Comparison of ENCODE assay signal across 8 cellular contexts in genomic region chr5:56270568-56271392, GRCh38. TPM values are rescaled to one million over a fixed set of nuclear protein-coding genes. Genes with fewer than 3 reads are reported as not detected.
DNase-seq lines count a peak whose midpoint lies in the region; ATAC-seq and TF ChIP-seq lines count a peak whose summit lies in the region.

No MANE protein-coding gene starts in this region.

- no peaks in the 10 kb centered on the region for H4K20me1 ChIP-seq in neural progenitor cell (ENCODE audit: low read depth)

- no peaks in the 10 kb centered on the region for H3F3A ChIP-seq in neural progenitor cell (ENCODE audit: low read depth)

- H3K27me3 Mint-ChIP-seq in activated T-cell treated with anti-CD3 and anti-CD28 coated beads, Interleukin-2, amount 50 U/mL, for 72 hours (ENCODE audit: low read depth) = peaks cover 7% of the 10 kb centered on the region
- peaks cover 4% of the 10 kb centered on the region for H3K27me3 Mint-ChIP-seq in neural progenitor cell (ENCODE audit: insufficient read depth, low read depth)

- H3K4me1 ChIP-seq in neural progenitor cell = no peaks in the 10 kb centered on the region

- peak overlapping the region; percentile 31 for H3K27ac Mint-ChIP-seq in activated T-cell treated with anti-CD3 and anti-CD28 coated beads, Interleukin-2, amount 50 U/mL, for 72 hours
- H3K27ac Mint-ChIP-seq in neural progenitor cell = no peak overlapping the region

- DNase-seq in DMS53 (lab: John Stamatoyannopoulos, UW) (peak; percentile 90), RPMI7951 (ENCODE audit: low read depth) (peak; percentile 86), fibroblast of mammary gland (ENCODE audit: low read depth) (peak; percentile 80), neural progenitor cell (ENCODE audit: low spot score) (peak; percentile 89), stromal cell of bone marrow (ENCODE audit: low read depth) (peak; percentile 60)
- DNase-seq in activated T-cell treated with anti-CD3 and anti-CD28 coated beads, Interleukin-2, amount 50 U/mL, for 72 hours = peak; percentile 78 to 83

- no peak overlapping the region for H3K4me2 ChIP-seq in neural progenitor cell

- no peak overlapping the region for H3K4me3 ChIP-seq in fibroblast of mammary gland (ENCODE audit: control insufficient read depth, low read depth, low read length)
- no peak overlapping the region for H3K4me3 ChIP-seq in neural progenitor cell

- peak; percentile 86 for ATAC-seq in GM21576 (IDR thresholded peaks at IDR 0.05; ENCODE audit: unreplicated experiment)
- ATAC-seq in activated T-cell treated with anti-CD3 and anti-CD28 coated beads, Interleukin-2, amount 50 U/mL, for 72 hours (replicated peaks in 1 of 2) = peak; percentile 95 to 98

- TF ChIP-seq RAD21 in Ishikawa (IDR thresholded peaks at IDR 0.05; ENCODE audit: low read depth) = peak; percentile 100

- H3K36me3 ChIP-seq in neural progenitor cell = no peaks in the 10 kb centered on the region

- H3K4me3 Mint-ChIP-seq in activated T-cell treated with anti-CD3 and anti-CD28 coated beads, Interleukin-2, amount 50 U/mL, for 72 hours = peak overlapping the region; percentile 48 to 52
- no peak overlapping the region for H3K4me3 Mint-ChIP-seq in neural progenitor cell

- H3K9me3 ChIP-seq in neural progenitor cell (ENCODE audit: low read depth) = no peaks in the 10 kb centered on the region

- H3K27ac ChIP-seq in neural progenitor cell = no peak overlapping the region

- no peaks in the 10 kb centered on the region for H3K9me3 Mint-ChIP-seq in activated T-cell treated with anti-CD3 and anti-CD28 coated beads, Interleukin-2, amount 50 U/mL, for 72 hours
- no peaks in the 10 kb centered on the region for H3K9me3 Mint-ChIP-seq in neural progenitor cell

- no peak overlapping the region for H2AFZ ChIP-seq in neural progenitor cell (replicated peaks)

- no peaks in the 10 kb centered on the region for H3K79me2 ChIP-seq in neural progenitor cell (ENCODE audit: low read depth)

- no peak for TF ChIP-seq EP300 in Ishikawa (IDR thresholded peaks at IDR 0.05; ENCODE audit: borderline replicate concordance)

- H3K9ac ChIP-seq in neural progenitor cell = no peak overlapping the region

- H3K4me1 Mint-ChIP-seq in activated T-cell treated with anti-CD3 and anti-CD28 coated beads, Interleukin-2, amount 50 U/mL, for 72 hours (ENCODE audit: low read depth) = peaks cover 25% of the 10 kb centered on the region
- H3K4me1 Mint-ChIP-seq in neural progenitor cell = peaks cover 4% of the 10 kb centered on the region

- H3K36me3 Mint-ChIP-seq in activated T-cell treated with anti-CD3 and anti-CD28 coated beads, Interleukin-2, amount 50 U/mL, for 72 hours (ENCODE audit: insufficient read depth in 2 of 2) = no peaks in the 10 kb centered on the region
- no peaks in the 10 kb centered on the region for H3K36me3 Mint-ChIP-seq in neural progenitor cell

- peak; percentile 100 for TF ChIP-seq CTCF in fibroblast of mammary gland (conservative IDR thresholded peaks at IDR 0.05; ENCODE audit: control insufficient read depth, insufficient read depth, low read depth, low read length)
- peak; percentile 87 for TF ChIP-seq CTCF in neural progenitor cell (IDR thresholded peaks at IDR 0.05)

- H3K27me3 ChIP-seq in neural progenitor cell = no peaks in the 10 kb centered on the region

TF ChIP-seq in Ishikawa, 13 proteins besides CTCF, POLR2A, EP300 and RAD21:
- TF ChIP-seq, protein P1, sequence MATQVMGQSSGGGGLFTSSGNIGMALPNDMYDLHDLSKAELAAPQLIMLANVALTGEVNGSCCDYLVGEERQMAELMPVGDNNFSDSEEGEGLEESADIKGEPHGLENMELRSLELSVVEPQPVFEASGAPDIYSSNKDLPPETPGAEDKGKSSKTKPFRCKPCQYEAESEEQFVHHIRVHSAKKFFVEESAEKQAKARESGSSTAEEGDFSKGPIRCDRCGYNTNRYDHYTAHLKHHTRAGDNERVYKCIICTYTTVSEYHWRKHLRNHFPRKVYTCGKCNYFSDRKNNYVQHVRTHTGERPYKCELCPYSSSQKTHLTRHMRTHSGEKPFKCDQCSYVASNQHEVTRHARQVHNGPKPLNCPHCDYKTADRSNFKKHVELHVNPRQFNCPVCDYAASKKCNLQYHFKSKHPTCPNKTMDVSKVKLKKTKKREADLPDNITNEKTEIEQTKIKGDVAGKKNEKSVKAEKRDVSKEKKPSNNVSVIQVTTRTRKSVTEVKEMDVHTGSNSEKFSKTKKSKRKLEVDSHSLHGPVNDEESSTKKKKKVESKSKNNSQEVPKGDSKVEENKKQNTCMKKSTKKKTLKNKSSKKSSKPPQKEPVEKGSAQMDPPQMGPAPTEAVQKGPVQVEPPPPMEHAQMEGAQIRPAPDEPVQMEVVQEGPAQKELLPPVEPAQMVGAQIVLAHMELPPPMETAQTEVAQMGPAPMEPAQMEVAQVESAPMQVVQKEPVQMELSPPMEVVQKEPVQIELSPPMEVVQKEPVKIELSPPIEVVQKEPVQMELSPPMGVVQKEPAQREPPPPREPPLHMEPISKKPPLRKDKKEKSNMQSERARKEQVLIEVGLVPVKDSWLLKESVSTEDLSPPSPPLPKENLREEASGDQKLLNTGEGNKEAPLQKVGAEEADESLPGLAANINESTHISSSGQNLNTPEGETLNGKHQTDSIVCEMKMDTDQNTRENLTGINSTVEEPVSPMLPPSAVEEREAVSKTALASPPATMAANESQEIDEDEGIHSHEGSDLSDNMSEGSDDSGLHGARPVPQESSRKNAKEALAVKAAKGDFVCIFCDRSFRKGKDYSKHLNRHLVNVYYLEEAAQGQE (IDR thresholded peaks at IDR 0.05; ENCODE audit: low read depth) = no peak
- no peak for TF ChIP-seq CEBPB (IDR thresholded peaks at IDR 0.05)
- TF ChIP-seq TAF1 (IDR thresholded peaks at IDR 0.05; ENCODE audit: low read depth) = no peak
TF ChIP-seq in Ishikawa: peak in this region for 0.

RNA-seq across cellular contexts. Expression of gene ANKRD55, which starts 37.6 kb away (rescaled TPM):
- total RNA-seq in RPMI7951 (2014; rRNA removed; shearing (Covaris generic)) = 0.24 and 0.49 TPM in 2 replicates
- total RNA-seq in activated T-cell treated with anti-CD3 and anti-CD28 coated beads, Interleukin-2, amount 50 U/mL, for 72 hours = 1 to 10 TPM in 1 of 2 donors, under 1 TPM in 1; 0.74 to 3.4 TPM
- total RNA-seq in neural progenitor cell (ENCODE audit: low replicate concordance) = not detected in 2 replicates
